ENCODE assay signal across 8 cellular contexts in the genomic region with DNA sequence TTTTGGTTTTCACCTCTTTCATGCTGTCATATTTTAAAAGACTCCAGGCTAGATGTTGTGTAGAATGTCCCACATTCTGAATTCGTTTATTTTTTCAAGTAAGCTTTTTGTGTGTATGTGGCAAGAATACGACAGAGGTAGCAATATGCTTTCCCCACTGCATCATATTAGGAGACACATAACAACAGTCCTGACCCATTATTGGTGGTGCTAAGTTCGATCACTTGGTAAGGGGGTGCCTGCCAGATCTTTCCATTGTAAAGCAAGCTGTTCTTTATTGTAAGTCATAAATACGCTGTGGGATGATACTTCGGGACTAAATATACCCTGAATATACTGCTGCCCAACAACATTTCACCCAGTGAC. TPM values are rescaled to one million over a fixed set of nuclear protein-coding genes. Genes with fewer than 3 reads are reported as not detected.
A peak's percentile ranks its signal among the peaks of the same experiment; 100 is the strongest.
DNase-seq lines count a peak whose midpoint lies in the region; ATAC-seq, FAIRE-seq and TF ChIP-seq lines count a peak whose summit lies in the region.

No MANE protein-coding gene starts in this region.

- peak overlapping the region; percentile 96 for H3K4me2 ChIP-seq in HepG2 (ENCODE audit: low read depth, low read length)

- CTCF ChIA-PET in BJ (lab: Yijun Ruan, JAX) (interaction anchor here (0.7 to 4.9 kb wide), 10 partner anchors 10 to 296 kb away, joined by 3 to 22 read pairs (median 3); no protein-coding TSS in a partner anchor), HEK293 (lab: Yijun Ruan, JAX) (interaction anchor here (1.2 to 2.9 kb wide), 3 partner anchors 117 to 228 kb away, joined by 4 to 9 read pairs (median 8); no protein-coding TSS in a partner anchor), HepG2 (lab: Yijun Ruan, JAX; ENCODE audit: low intra/inter-chr PET ratio, low total read pairs) (interaction anchor here (1.5 kb wide), 1 partner anchor 37 kb away, joined by 4 read pairs; no protein-coding TSS in a partner anchor)

- BruUV-seq in HepG2 (replicated peaks; lab: Mats Ljungman, UMichigan), result TSS peak; percentile 95

- peak overlapping the region; percentile 93 for H3K27ac Mint-ChIP-seq in type B pancreatic cell

- H2AFZ ChIP-seq in HepG2 (ENCODE audit: low read length), result peak overlapping the region; percentile 88

- no peak for FAIRE-seq in HepG2 (lab: Jason Lieb, UNC)

- TF ChIP-seq EP300 in HepG2 (IDR thresholded peaks at IDR 0.05; ENCODE audit: low read depth in 2 of 2, low read length in 2 of 2) (no peak), HepG2 (CRISPR knock-in tag; IDR thresholded peaks at IDR 0.05; ENCODE audit: borderline replicate concordance) (no peak)

- peak overlapping the region; percentile 97 for H3K9ac ChIP-seq in HepG2 (ENCODE audit: insufficient read depth, low read depth, low read length)

- H3K79me2 ChIP-seq in HepG2 (ENCODE audit: insufficient read depth, low read length), result peaks cover 53% of the 10 kb centered on the region

- H3K4me3 Mint-ChIP-seq in type B pancreatic cell, result peak overlapping the region; percentile 99

- H3K4me1 ChIP-seq in HEK293 (ENCODE audit: control insufficient read depth, insufficient read depth, low read length) (peaks cover 2% of the 10 kb centered on the region), HepG2 (ENCODE audit: insufficient read depth, low read length) (peaks cover 52% of the 10 kb centered on the region)

- H3K4me3 ChIP-seq in BJ (ENCODE audit: low read depth, low read length) (peak overlapping the region; percentile 94), HEK293 (ENCODE audit: low read depth, low read length) (peak overlapping the region; percentile 97), astrocyte of the spinal cord (ENCODE audit: low read depth, low read length) (peak overlapping the region; percentile 93), HepG2 (replicated peaks in 1 of 3; ENCODE audit: insufficient read depth in 1 of 3, low read depth in 2 of 3, low read length in 3 of 3) (peak overlapping the region; percentile 100)

- H3K27me3 ChIP-seq in BJ (ENCODE audit: control insufficient read depth, insufficient read depth, low read length) (no peaks in the 10 kb centered on the region), HepG2 (ENCODE audit: control insufficient read depth in 1 of 2, insufficient read depth in 2 of 2, low read length in 2 of 2) (no peaks in the 10 kb centered on the region; a peak in 1 of 5 replicates)

- H3K36me3 ChIP-seq in BJ (ENCODE audit: control insufficient read depth, insufficient read depth, low read length), result no peaks in the 10 kb centered on the region
- H3K36me3 ChIP-seq in HEK293 (ENCODE audit: control insufficient read depth in 2 of 2, insufficient read depth in 1 of 2, low read length in 2 of 2), result no peaks in the 10 kb centered on the region
- H3K36me3 ChIP-seq in HepG2 (replicated peaks in 1 of 2; ENCODE audit: control insufficient read depth in 1 of 2, insufficient read depth in 2 of 2, low read length in 2 of 2), result no peaks in the 10 kb centered on the region

- H3K27ac ChIP-seq in HEK293 (ENCODE audit: extremely low read depth, low read depth, low read length) (peak overlapping the region; percentile 54; the same call in 1 of the 2 replicates), HepG2 (ENCODE audit: extremely low read length, insufficient read depth, low read length) (peak overlapping the region; percentile 51)

- no peaks in the 10 kb centered on the region for H3K9me3 Mint-ChIP-seq in type B pancreatic cell

- no peak for TF ChIP-seq CTCF in BJ (IDR thresholded peaks at IDR 0.05; ENCODE audit: insufficient read depth, low read depth, low read length)
- TF ChIP-seq CTCF in HEK293 (tag by site-specific recombination; IDR thresholded peaks at IDR 0.05), result no peak
- TF ChIP-seq CTCF in astrocyte of the spinal cord (IDR thresholded peaks at IDR 0.05; ENCODE audit: low read depth, low read length), result no peak
- TF ChIP-seq CTCF in HepG2 (CRISPR knock-in tag; IDR thresholded peaks at IDR 0.05), result no peak
- no peak for TF ChIP-seq CTCF in type B pancreatic cell (conservative IDR thresholded peaks at IDR 0.05)

- H3K27me3 Mint-ChIP-seq in type B pancreatic cell, result no peaks in the 10 kb centered on the region

- no peaks in the 10 kb centered on the region for H3K36me3 Mint-ChIP-seq in type B pancreatic cell

- peak; percentile 15 for ATAC-seq in HepG2
- no peak for ATAC-seq in HG02588 (IDR thresholded peaks at IDR 0.05; ENCODE audit: unreplicated experiment)
- ATAC-seq in GM21825 (IDR thresholded peaks at IDR 0.05; ENCODE audit: unreplicated experiment), result no peak

- no peak for TF ChIP-seq POLR2A in HepG2 (IDR thresholded peaks at IDR 0.05; ENCODE audit: insufficient read depth in 1 of 2, low read depth in 2 of 2, low read length in 2 of 2)

- intact Hi-C loops in HepG2 (cut with micrococcal nuclease; ENCODE audit: unreplicated experiment), result loop anchor here (1.0 to 5.0 kb wide), 3 partner anchors 46 to 119 kb away; no protein-coding TSS in a partner anchor

- no peaks in the 10 kb centered on the region for H3K9me3 ChIP-seq in HEK293 (ENCODE audit: control insufficient read depth, insufficient read depth, low read depth, low read length)
- H3K9me3 ChIP-seq in HepG2 (ENCODE audit: low read length), result no peaks in the 10 kb centered on the region

- no peak for TF ChIP-seq RAD21 in HepG2 (CRISPR knock-in tag; IDR thresholded peaks at IDR 0.05)

- no peak for DNase-seq in BJ (ENCODE audit: low read depth)
- DNase-seq in astrocyte of the spinal cord (ENCODE audit: low read depth, low spot score), result no peak
- no peak for DNase-seq in HepG2 (ENCODE audit: low spot score)
- DNase-seq in type B pancreatic cell (ENCODE audit: extremely low spot score, unreplicated experiment), result no peak
- no peak for DNase-seq in NCI-H524 (lab: John Stamatoyannopoulos, UW)

- H4K20me1 ChIP-seq in HepG2 (ENCODE audit: insufficient read depth, low read length), result peaks cover 13% of the 10 kb centered on the region

- H3K4me1 Mint-ChIP-seq in type B pancreatic cell (ENCODE audit: unreplicated experiment), result peaks cover 23% of the 10 kb centered on the region

- POLR2A ChIA-PET in BJ (lab: Charles Lee), result interaction anchor here (0.6 to 1.1 kb wide), 12 partner anchors 13 to 304 kb away, joined by 3 to 5 read pairs (median 3); no protein-coding TSS in a partner anchor
- POLR2A ChIA-PET in HEK293 (lab: Yijun Ruan, JAX), result interaction anchor here (0.5 to 2.7 kb wide), 19 partner anchors 8 to 1549 kb away, joined by 3 to 27 read pairs (median 4); a partner anchor contains a TSS
- POLR2A ChIA-PET in HepG2 (lab: Yijun Ruan, JAX), result interaction anchor here (0.8 to 4.5 kb wide), 28 partner anchors 8 to 320 kb away, joined by 3 to 89 read pairs (median 7); a partner anchor contains a TSS

- 0% methylated on average over 5 of the region's 5 CpGs for WGBS in HepG2 (ENCODE audit: low lambda C conversion rate)

- in situ Hi-C loops in astrocyte of the spinal cord (cut with HindIII; ENCODE audit: low sequenced_read_pairs) (no loop called here), HepG2 (cut with HindIII; ENCODE audit: extremely low pct_ligation_motif_present, low pct_unique_long_range_greater_than_20kb) (no loop called here)

TF ChIP-seq in HEK293, 187 proteins besides CTCF, POLR2A, EP300 and RAD21:
- TF ChIP-seq HOXA7 (CRISPR knock-in tag; IDR thresholded peaks at IDR 0.05; ENCODE audit: borderline replicate concordance) (no peak), ZNF366 (tag by site-specific recombination; conservative IDR thresholded peaks at IDR 0.05) (no peak), SETDB1 (IDR thresholded peaks at IDR 0.05; ENCODE audit: insufficient read length, low read length) (no peak)

TF ChIP-seq in HepG2, 621 proteins besides CTCF, POLR2A, EP300 and RAD21 (continues in another document):
- TF ChIP-seq, protein P1, sequence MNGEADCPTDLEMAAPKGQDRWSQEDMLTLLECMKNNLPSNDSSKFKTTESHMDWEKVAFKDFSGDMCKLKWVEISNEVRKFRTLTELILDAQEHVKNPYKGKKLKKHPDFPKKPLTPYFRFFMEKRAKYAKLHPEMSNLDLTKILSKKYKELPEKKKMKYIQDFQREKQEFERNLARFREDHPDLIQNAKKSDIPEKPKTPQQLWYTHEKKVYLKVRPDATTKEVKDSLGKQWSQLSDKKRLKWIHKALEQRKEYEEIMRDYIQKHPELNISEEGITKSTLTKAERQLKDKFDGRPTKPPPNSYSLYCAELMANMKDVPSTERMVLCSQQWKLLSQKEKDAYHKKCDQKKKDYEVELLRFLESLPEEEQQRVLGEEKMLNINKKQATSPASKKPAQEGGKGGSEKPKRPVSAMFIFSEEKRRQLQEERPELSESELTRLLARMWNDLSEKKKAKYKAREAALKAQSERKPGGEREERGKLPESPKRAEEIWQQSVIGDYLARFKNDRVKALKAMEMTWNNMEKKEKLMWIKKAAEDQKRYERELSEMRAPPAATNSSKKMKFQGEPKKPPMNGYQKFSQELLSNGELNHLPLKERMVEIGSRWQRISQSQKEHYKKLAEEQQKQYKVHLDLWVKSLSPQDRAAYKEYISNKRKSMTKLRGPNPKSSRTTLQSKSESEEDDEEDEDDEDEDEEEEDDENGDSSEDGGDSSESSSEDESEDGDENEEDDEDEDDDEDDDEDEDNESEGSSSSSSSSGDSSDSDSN (CRISPR knock-in tag; IDR thresholded peaks at IDR 0.05), result no peak

RNA-seq across cellular contexts. Expression of a gene that starts 0.6 kb away (rescaled TPM):
- polyA plus RNA-seq in BJ (2011; rRNA removed) (23.6 and 32.0 TPM in 2 replicates), HepG2 (2011; rRNA removed) (25.0 and 35.0 TPM in 2 replicates)
- 34.2 and 42.3 TPM in 2 replicates for polyA minus RNA-seq in BJ (2011; rRNA and poly(A)+ RNA removed)
- total RNA-seq in HepG2 (2016; rRNA removed; fragmentation: Illumina TruSeq; extraction: Trizol) (56.8 and 76.2 TPM in 2 replicates), type B pancreatic cell (ENCODE audit: low replicate concordance) (37.3 and 50.2 TPM in 2 replicates)
- 30.2 and 36.5 TPM in 2 replicates for total RNA-seq in HepG2 (2016; cell fraction: cytosol; rRNA removed; fragmentation: Illumina TruSeq; extraction: Trizol; ENCODE audit: low read depth)
- total RNA-seq in HepG2 (2016; cell fraction: insoluble cytoplasmic fraction; rRNA removed; fragmentation: Illumina TruSeq; extraction: Trizol), result 56.0 and 74.0 TPM in 2 replicates
- 34.2 and 36.7 TPM in 2 replicates for total RNA-seq in HepG2 (2016; cell fraction: membrane; rRNA removed; fragmentation: Illumina TruSeq; extraction: Trizol)
- 59.3 and 64.3 TPM in 2 replicates for total RNA-seq in HepG2 (2016; cell fraction: nucleus; rRNA removed; fragmentation: Illumina TruSeq; extraction: Trizol)
- 17.2 and 18.9 TPM in 2 replicates for polyA plus RNA-seq in HepG2 (2011; cell fraction: cytosol; rRNA removed)
- 36.9 and 40.6 TPM in 2 replicates for polyA plus RNA-seq in HepG2 (2011; cell fraction: nucleus; rRNA removed)
- polyA plus RNA-seq in HepG2 (2012), result 22.6 and 26.9 TPM in 2 replicates
- 2.0 and 2.4 TPM in 2 replicates for polyA plus RNA-seq in HepG2 (2016; cell fraction: cytosol; fragmentation: Illumina TruSeq; extraction: Trizol; ENCODE audit: low read depth)
- 40.1 and 40.4 TPM in 2 replicates for polyA plus RNA-seq in HepG2 (2016; cell fraction: insoluble cytoplasmic fraction; fragmentation: Illumina TruSeq; extraction: Trizol; ENCODE audit: low read depth)
- polyA plus RNA-seq in HepG2 (2016; cell fraction: membrane; fragmentation: Illumina TruSeq; extraction: Trizol; ENCODE audit: low read depth), result 5.5 and 5.7 TPM in 2 replicates
- polyA plus RNA-seq in HepG2 (2016; cell fraction: nucleus; fragmentation: Illumina TruSeq; extraction: Trizol; ENCODE audit: insufficient read depth, low read depth), result 53.5 and 57.7 TPM in 2 replicates
- polyA minus RNA-seq in HepG2 (2011; rRNA and poly(A)+ RNA removed; ENCODE audit: low replicate concordance), result 49.8 and 56.6 TPM in 2 replicates
- 41.6 and 42.5 TPM in 2 replicates for polyA minus RNA-seq in HepG2 (2011; cell fraction: cytosol; rRNA and poly(A)+ RNA removed)
- polyA minus RNA-seq in HepG2 (2011; cell fraction: nucleus; rRNA and poly(A)+ RNA removed), result 75.8 and 76.3 TPM in 2 replicates
